1 cellular context compared by ENCODE assay signal in the genomic region with DNA sequence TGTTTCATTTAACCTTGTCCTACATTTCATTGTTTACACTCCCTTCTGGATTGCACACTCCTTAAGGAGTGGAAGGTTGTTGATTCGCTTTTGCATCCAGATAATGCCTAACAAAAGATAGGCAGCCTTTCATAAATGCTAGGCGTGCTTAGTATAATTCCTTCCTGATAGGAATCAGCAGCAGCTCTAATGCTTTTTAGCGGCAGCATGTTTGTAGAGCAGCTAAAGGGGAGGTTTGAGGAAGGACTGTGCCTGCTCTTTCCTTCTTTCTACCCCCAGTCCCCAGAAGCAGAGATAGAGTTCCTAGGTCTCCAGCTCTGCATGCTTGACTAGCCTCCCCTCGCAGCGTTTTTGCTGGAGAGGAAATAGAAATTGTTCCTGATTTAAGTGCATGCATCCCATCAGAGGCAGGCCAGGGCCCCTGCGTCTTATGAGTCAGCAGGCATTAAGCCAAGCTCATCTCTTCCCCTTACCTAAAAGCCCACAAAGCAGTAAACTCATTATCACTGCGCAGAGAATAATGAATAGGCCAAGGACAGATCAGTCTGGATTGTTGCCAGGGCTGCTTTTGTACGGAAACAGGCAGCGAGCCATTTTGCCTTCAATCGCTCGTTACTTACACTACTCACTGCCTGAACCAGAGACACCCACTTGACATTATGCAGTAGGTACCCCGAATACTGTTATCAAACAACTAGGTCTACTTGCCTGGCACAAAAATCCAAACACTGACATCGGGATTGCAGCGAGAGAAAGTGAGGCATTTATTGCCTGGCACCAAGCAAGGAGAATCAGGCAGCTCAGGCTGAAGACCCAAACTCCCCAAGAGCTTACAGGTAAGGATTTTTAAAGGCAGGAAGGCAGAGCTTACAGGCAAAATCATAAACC.
TF ChIP-seq lines count a peak whose summit lies in the region.

No MANE protein-coding gene starts in this region.

TF ChIP-seq in IMR-90, 13 proteins besides CTCF, POLR2A, EP300 and RAD21:
- TF ChIP-seq NFE2L2 (IDR thresholded peaks at IDR 0.05; ENCODE audit: low read depth, low read length) (no peak), FOS (IDR thresholded peaks at IDR 0.05; ENCODE audit: low read depth, low read length) (0 out of 2 replicates have a peak, but pooled peaks have one; percentile 18)
